ENCODE assay signal across 8 cellular contexts in the genomic region with DNA sequence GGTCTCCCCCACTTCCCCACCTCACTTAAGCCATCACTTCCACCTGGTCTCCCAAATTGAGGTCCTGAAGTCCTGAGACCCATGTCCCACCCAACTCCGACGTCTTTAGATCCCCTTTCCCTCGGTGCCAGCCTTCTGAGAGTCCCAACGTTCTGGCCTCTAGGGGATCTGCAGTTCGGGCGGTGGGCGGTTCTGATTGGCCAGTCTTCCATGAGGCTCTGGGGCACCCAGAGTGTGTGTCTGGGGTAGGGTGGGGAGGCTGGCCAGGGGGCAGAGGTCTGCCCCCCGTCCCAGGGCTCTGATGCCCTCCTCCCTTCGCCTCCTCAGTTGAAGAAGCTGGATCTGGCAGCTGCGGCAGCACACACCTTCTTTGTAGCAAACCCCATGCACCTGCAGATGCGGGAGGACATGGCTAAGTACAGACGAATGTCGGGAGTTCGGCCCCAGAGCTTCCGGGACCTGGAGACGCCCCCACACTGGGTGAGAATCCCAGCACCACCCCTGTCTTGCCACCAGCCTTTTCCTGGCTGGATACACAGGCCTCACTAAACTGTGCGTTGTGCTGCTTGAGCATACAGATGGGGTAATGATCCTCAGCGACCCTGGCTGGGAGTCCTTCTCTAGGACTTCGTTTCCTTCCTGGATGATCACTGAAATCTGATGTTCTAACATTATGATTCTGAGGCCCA. TPM values are rescaled to one million over a fixed set of nuclear protein-coding genes. Genes with fewer than 3 reads are reported as not detected.
A peak's percentile ranks its signal among the peaks of the same experiment; 100 is the strongest.
DNase-seq lines count a peak whose midpoint lies in the region; ATAC-seq and TF ChIP-seq lines count a peak whose summit lies in the region.

No MANE protein-coding gene starts in this region.

- H3K36me3 ChIP-seq in WERI-Rb-1, result peaks cover 67% of the 10 kb centered on the region

- peaks cover 35% of the 10 kb centered on the region for H3K4me1 Mint-ChIP-seq in glutamatergic neuron (ENCODE audit: low read depth, unreplicated experiment)

- peaks cover 16% of the 10 kb centered on the region for H3K36me3 Mint-ChIP-seq in glutamatergic neuron (ENCODE audit: unreplicated experiment)

- TF ChIP-seq CTCF in WERI-Rb-1 (IDR thresholded peaks at IDR 0.05; ENCODE audit: low read depth, low read length) (peak; percentile 18; the same call in 1 of the 2 replicates), glutamatergic neuron (IDR thresholded peaks at IDR 0.05; ENCODE audit: partially characterized antibody, unreplicated experiment) (no peak)

- peak overlapping the region; percentile 67 for H3K4me3 ChIP-seq in WERI-Rb-1 (ENCODE audit: low read depth, low read length)
- H3K4me3 ChIP-seq in skeletal muscle cell (ENCODE audit: low read depth, low read length), result peak overlapping the region; percentile 97

- no peaks in the 10 kb centered on the region for H3K9me3 ChIP-seq in WERI-Rb-1 (ENCODE audit: severe bottlenecking)

- DNase-seq in NCI-H1092 treated with DMSO at 0.1 percent for 48 hours (lab: John Stamatoyannopoulos, UW) (peak; percentile 32), NCI-H1092 (lab: John Stamatoyannopoulos, UW) (no peak), WERI-Rb-1 (peak; percentile 71), glutamatergic neuron (peak; percentile 34), skeletal muscle cell (ENCODE audit: low read depth) (no peak), NCI-H2081 treated with DMSO at 0.1 percent for 48 hours (lab: John Stamatoyannopoulos, UW) (no peak)
- DNase-seq in central memory CD4-positive, alpha-beta T cell, result no peak

- peaks cover 27% of the 10 kb centered on the region for H3K27me3 Mint-ChIP-seq in glutamatergic neuron (ENCODE audit: unreplicated experiment)

- peak overlapping the region; percentile 97 for H3K27ac Mint-ChIP-seq in glutamatergic neuron (ENCODE audit: unreplicated experiment)

- H3K27ac ChIP-seq in WERI-Rb-1, result peak overlapping the region; percentile 91

- H3K27me3 ChIP-seq in WERI-Rb-1 (ENCODE audit: insufficient read depth, low read depth, severe bottlenecking), result no peaks in the 10 kb centered on the region

- H3K4me3 Mint-ChIP-seq in glutamatergic neuron (ENCODE audit: unreplicated experiment), result peak overlapping the region; percentile 98

- H3K9me3 Mint-ChIP-seq in glutamatergic neuron (ENCODE audit: unreplicated experiment), result peaks cover 23% of the 10 kb centered on the region

- ATAC-seq in HG02678 (IDR thresholded peaks at IDR 0.05; ENCODE audit: unreplicated experiment), result no peak

RNA-seq across cellular contexts. Expression of a gene that starts 1.5 kb away (rescaled TPM):
- 58.4 TPM for total RNA-seq in glutamatergic neuron (ENCODE audit: unreplicated experiment)

RNA-seq across cellular contexts. Expression of a gene that starts 8.1 kb away (rescaled TPM):
- total RNA-seq in glutamatergic neuron (ENCODE audit: unreplicated experiment), result 145 TPM

RNA-seq across cellular contexts. Expression of a gene that starts 11.0 kb away (rescaled TPM):
- total RNA-seq in glutamatergic neuron (ENCODE audit: unreplicated experiment), result 45.7 TPM

RNA-seq across cellular contexts. Expression of a gene that starts 21.4 kb away (rescaled TPM):
- 5.2 TPM for total RNA-seq in glutamatergic neuron (ENCODE audit: unreplicated experiment)

RNA-seq across cellular contexts. Expression of a gene that starts 22.3 kb away (rescaled TPM):
- total RNA-seq in glutamatergic neuron (ENCODE audit: unreplicated experiment), result 141 TPM

Comparison
In these comparisons a context has a peak if more than half of its experiments do, and no peak if none do; other contexts are left out.
1. DNase-seq: peak in NCI-H1092 treated with DMSO at 0.1 percent for 48 hours (single experiment), WERI-Rb-1 (single experiment) and glutamatergic neuron (single experiment); none in NCI-H1092 (single experiment), skeletal muscle cell (single experiment), NCI-H2081 treated with DMSO at 0.1 percent for 48 hours (single experiment) and central memory CD4-positive, alpha-beta T cell (single experiment).